Comparison of ENCODE assay signal across 1 cellular context in genomic region chr12:64660237-64661018, GRCh38.
TF ChIP-seq lines count a peak whose summit lies in the region.

No MANE protein-coding gene starts in this region.

TF ChIP-seq in GM12878, 131 proteins besides CTCF, POLR2A, EP300 and RAD21 (continued from another document):
- no peak for TF ChIP-seq ZBTB4 (CRISPR knock-in tag; IDR thresholded peaks at IDR 0.05)
- no peak for TF ChIP-seq CBFB (IDR thresholded peaks at IDR 0.05; ENCODE audit: low read depth)
- TF ChIP-seq NRF1 (conservative IDR thresholded peaks at IDR 0.05; ENCODE audit: low read depth, low read length) = no peak
- no peak for TF ChIP-seq CEBPB (IDR thresholded peaks at IDR 0.05; ENCODE audit: borderline replicate concordance in 1 of 2, low read depth in 2 of 2, low read length in 2 of 2)
- TF ChIP-seq MTA2 (IDR thresholded peaks at IDR 0.05; ENCODE audit: low read depth) = peak; percentile 56; the same call in 1 of the 2 replicates
- TF ChIP-seq FOXK2 (IDR thresholded peaks at IDR 0.05) = no peak
- no peak for TF ChIP-seq TCF3 (IDR thresholded peaks at IDR 0.05; ENCODE audit: borderline replicate concordance, insufficient read depth, low read depth, low read length)
- peak; percentile 27; the same call in 1 of the 2 replicates for TF ChIP-seq NR2F1 (conservative IDR thresholded peaks at IDR 0.05)
- no peak for TF ChIP-seq REST (IDR thresholded peaks at IDR 0.05; ENCODE audit: low read depth, low read length)
- no peak for TF ChIP-seq PBX3 (IDR thresholded peaks at IDR 0.05; ENCODE audit: insufficient replicate concordance, low read depth, low read length)
- TF ChIP-seq NFXL1 (IDR thresholded peaks at IDR 0.05; ENCODE audit: borderline replicate concordance) = no peak
- TF ChIP-seq EZH2 (IDR thresholded peaks at IDR 0.05; ENCODE audit: borderline replicate concordance, control insufficient read depth, low read depth, low read length) = no peak
- TF ChIP-seq PML (IDR thresholded peaks at IDR 0.05; ENCODE audit: low read length) = peak; percentile 65; the same call in 1 of the 2 replicates
- TF ChIP-seq ZNF274 (IDR thresholded peaks at IDR 0.05; ENCODE audit: insufficient read depth, insufficient read length) = no peak
- peak; percentile 82 for TF ChIP-seq ZNF384 (IDR thresholded peaks at IDR 0.05; ENCODE audit: borderline replicate concordance, low read depth, low read length)
- TF ChIP-seq CHD2 (IDR thresholded peaks at IDR 0.05; ENCODE audit: borderline replicate concordance, low read depth, low read length) = no peak
- no peak for TF ChIP-seq NR2C1 (IDR thresholded peaks at IDR 0.05)
- TF ChIP-seq RCOR1 (conservative IDR thresholded peaks at IDR 0.05; ENCODE audit: low read depth, low read length) = no peak
- TF ChIP-seq, protein P1, sequence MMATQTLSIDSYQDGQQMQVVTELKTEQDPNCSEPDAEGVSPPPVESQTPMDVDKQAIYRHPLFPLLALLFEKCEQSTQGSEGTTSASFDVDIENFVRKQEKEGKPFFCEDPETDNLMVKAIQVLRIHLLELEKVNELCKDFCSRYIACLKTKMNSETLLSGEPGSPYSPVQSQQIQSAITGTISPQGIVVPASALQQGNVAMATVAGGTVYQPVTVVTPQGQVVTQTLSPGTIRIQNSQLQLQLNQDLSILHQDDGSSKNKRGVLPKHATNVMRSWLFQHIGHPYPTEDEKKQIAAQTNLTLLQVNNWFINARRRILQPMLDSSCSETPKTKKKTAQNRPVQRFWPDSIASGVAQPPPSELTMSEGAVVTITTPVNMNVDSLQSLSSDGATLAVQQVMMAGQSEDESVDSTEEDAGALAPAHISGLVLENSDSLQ (IDR thresholded peaks at IDR 0.05) = no peak
- no peak for TF ChIP-seq SPI1 (IDR thresholded peaks at IDR 0.05; ENCODE audit: borderline replicate concordance, insufficient read depth, low read depth, low read length)
- no peak for TF ChIP-seq LARP7 (IDR thresholded peaks at IDR 0.05)
- no peak for TF ChIP-seq CHD4 (IDR thresholded peaks at IDR 0.05)
- TF ChIP-seq SUZ12 (IDR thresholded peaks at IDR 0.05; ENCODE audit: unreplicated experiment) = no peak
- no peak; the same call in 1 of the 2 replicates for TF ChIP-seq GATAD2B (conservative IDR thresholded peaks at IDR 0.05; ENCODE audit: low read depth)
- TF ChIP-seq BCL11A (IDR thresholded peaks at IDR 0.05; ENCODE audit: low read depth, low read length) = peak; percentile 80
- TF ChIP-seq CBX3 (IDR thresholded peaks at IDR 0.05; ENCODE audit: borderline replicate concordance, low read depth) = no peak
- TF ChIP-seq BRCA1 (IDR thresholded peaks at IDR 0.05; ENCODE audit: low read depth, low read length) = no peak
- TF ChIP-seq SRF (IDR thresholded peaks at IDR 0.05; ENCODE audit: low read depth in 2 of 2, low read length in 2 of 2) = peak in 1 of 2 experiments; percentile 73; a peak in 2 of 4 replicates
- TF ChIP-seq RAD51 (IDR thresholded peaks at IDR 0.05) = peak; percentile 45
- TF ChIP-seq WRNIP1 (IDR thresholded peaks at IDR 0.05; ENCODE audit: borderline replicate concordance, low read depth, low read length) = no peak
- TF ChIP-seq STAT1 (conservative IDR thresholded peaks at IDR 0.05) = no peak
